1 cellular context compared by ENCODE assay signal in the genomic region with DNA sequence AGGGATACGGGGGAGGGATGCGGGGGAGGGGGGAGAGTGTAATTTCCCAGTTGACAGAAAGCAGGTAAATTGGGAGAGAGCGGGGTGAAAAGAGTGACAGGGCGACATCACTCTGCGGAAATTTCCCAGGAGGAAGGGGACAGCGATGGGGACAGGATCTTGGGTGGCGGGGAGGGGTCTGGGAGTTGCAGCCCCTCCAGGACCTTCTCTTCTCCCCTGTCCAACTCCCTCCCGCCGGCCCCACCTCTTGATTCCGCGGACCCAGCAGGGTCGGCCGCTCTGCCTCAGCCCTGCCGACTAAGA.
A peak's percentile ranks its signal among the peaks of the same experiment; 100 is the strongest.
TF ChIP-seq lines count a peak whose summit lies in the region.

No MANE protein-coding gene starts in this region.

TF ChIP-seq in HEK293, 187 proteins besides CTCF, POLR2A, EP300 and RAD21 (continued from another document):
- TF ChIP-seq PRDM10 (tag by site-specific recombination; IDR thresholded peaks at IDR 0.05) (0 out of 2 replicates have a peak, but pooled peaks have one; percentile 13), ZNF747 (tag by site-specific recombination; IDR thresholded peaks at IDR 0.05) (no peak), PRDM1 (tag by site-specific recombination; IDR thresholded peaks at IDR 0.05) (peak; percentile 68), GLI4 (tag by site-specific recombination; IDR thresholded peaks at IDR 0.05) (no peak), ZXDB (tag by site-specific recombination; IDR thresholded peaks at IDR 0.05) (no peak)
TF ChIP-seq in HEK293: peak in this region for 5.
